ENCODE assay signal across 12 cellular contexts in the genomic region with DNA sequence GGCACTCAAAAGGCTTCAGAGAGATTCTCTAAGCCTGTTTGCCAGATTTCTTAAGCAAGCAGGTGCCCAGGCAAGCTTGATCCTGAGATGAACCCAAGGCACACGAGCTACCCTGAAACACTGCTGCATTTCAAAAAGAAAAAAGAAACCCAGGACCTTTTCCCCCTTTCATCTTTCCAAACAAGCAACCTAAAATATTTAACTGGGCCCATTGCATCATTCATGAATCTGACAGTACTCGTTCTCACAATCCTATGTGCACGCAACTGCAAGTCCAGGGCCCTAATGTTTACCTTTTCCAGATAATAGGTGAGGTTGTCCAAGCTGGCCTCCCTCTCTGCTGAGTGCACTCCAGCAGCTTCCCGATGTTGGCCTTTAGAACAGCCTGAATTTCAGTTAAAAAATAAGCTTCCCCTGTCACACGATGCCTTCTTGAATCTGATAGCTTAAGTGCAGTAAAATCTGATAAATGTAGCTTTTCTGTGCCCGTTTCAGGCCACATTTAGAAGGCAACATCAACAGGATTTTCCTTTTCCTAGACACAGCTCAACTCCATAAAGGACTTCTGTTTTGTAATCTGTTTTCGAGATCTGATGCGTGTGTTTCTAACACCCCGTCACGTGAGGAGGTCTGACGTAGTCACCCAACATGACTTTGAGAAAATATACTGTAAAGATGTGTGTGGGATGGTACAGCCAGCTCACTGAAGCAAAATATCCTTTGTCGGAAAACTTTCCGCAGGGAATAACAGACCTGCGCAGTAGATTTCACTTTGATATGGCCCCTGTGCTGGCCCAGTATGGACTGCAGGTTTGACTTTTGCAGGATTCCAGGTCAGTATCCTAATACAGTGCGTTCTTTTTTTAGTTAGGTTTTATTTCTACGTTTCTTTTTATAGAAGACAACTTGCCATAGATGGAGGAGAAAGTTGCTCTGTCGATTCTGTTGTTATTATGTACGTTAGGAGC. TPM values are rescaled to one million over a fixed set of nuclear protein-coding genes. Genes with fewer than 3 reads are reported as not detected.
DNase-seq lines count a peak whose midpoint lies in the region; ATAC-seq, FAIRE-seq and TF ChIP-seq lines count a peak whose summit lies in the region.
"Had no signal": no experiment of that assay in that cellular context is flagged by ENCODE, and none has a peak within 500 bp of the region (broad histone marks: within the 10 kb centered on the region; RNA-seq: fewer than 3 reads in every experiment).

No MANE protein-coding gene starts in this region.

- H3K4me2 ChIP-seq in A549 (no peak overlapping the region), trophoblast cell (ENCODE audit: low read length) (no peak overlapping the region)

- no peak overlapping the region for H3K18ac ChIP-seq in trophoblast cell (ENCODE audit: low read length)

- H2AK5ac ChIP-seq in trophoblast cell (ENCODE audit: low read length): no peak overlapping the region

- peaks cover 2% of the 10 kb centered on the region for H3K4me1 Mint-ChIP-seq in glutamatergic neuron (ENCODE audit: low read depth, unreplicated experiment)

- H4K8ac ChIP-seq in trophoblast cell (ENCODE audit: low read depth, low read length): no peak overlapping the region

- H3K14ac ChIP-seq in trophoblast cell (ENCODE audit: low read length): no peak overlapping the region

- no peak overlapping the region for H3K4me3 Mint-ChIP-seq in glutamatergic neuron (ENCODE audit: unreplicated experiment)
- H3K4me3 Mint-ChIP-seq: activated CD4-positive, alpha-beta T cell treated with anti-CD3 and anti-CD28 coated beads for 36 hours; activated naive CD8-positive, alpha-beta T cell treated with anti-CD3 and anti-CD28 coated beads, Interleukin-2, amount 10 ng/mL, durations not matched to agents 7 days and 5 days had no signal

- no peak overlapping the region for H4K91ac ChIP-seq in trophoblast cell (ENCODE audit: low read depth, low read length)

- in situ Hi-C loops in SK-MEL-5 (cut with HindIII; ENCODE audit: low pct_unique_long_range_greater_than_20kb, low sequenced_read_pairs): no loop called here

- no peaks in the 10 kb centered on the region for H3K36me3 Mint-ChIP-seq in glutamatergic neuron (ENCODE audit: unreplicated experiment)

- no peak overlapping the region for H3K23ac ChIP-seq in trophoblast cell (ENCODE audit: low read length)

- H3K27ac ChIP-seq in A549 (peak overlapping the region; percentile 4 to 68; a peak in 4 of 6 replicates), trophoblast cell (ENCODE audit: low read depth, low read length) (peak overlapping the region; percentile 7)

- no peak overlapping the region for H2BK5ac ChIP-seq in trophoblast cell (ENCODE audit: low read depth, low read length, poor library complexity)

- POLR2A ChIA-PET in A549 (lab: Yijun Ruan, JAX): no interaction called here

- no peak for TF ChIP-seq CTCF in A549 (IDR thresholded peaks at IDR 0.05)
- no peak for TF ChIP-seq CTCF in glutamatergic neuron (IDR thresholded peaks at IDR 0.05; ENCODE audit: partially characterized antibody, unreplicated experiment)

- no peak for FAIRE-seq in A549 (lab: Jason Lieb, UNC)

- no peak overlapping the region for H2AFZ ChIP-seq in trophoblast cell (ENCODE audit: insufficient read depth, low read length, poor library complexity)

- intact Hi-C loops in head of caudate nucleus (cut with DNase I): no loop called here

- H3K9me3 ChIP-seq in A549: no peaks in the 10 kb centered on the region
- no peaks in the 10 kb centered on the region for H3K9me3 ChIP-seq in trophoblast cell (ENCODE audit: insufficient read depth, low read depth, low read length)

- no peak overlapping the region for H3K27ac Mint-ChIP-seq in glutamatergic neuron (ENCODE audit: unreplicated experiment)
- H3K27ac Mint-ChIP-seq: activated CD4-positive, alpha-beta T cell treated with anti-CD3 and anti-CD28 coated beads for 36 hours; activated naive CD8-positive, alpha-beta T cell treated with anti-CD3 and anti-CD28 coated beads, Interleukin-2, amount 10 ng/mL, durations not matched to agents 7 days and 5 days had no signal

- peaks cover 2% of the 10 kb centered on the region for H3K9me3 Mint-ChIP-seq in glutamatergic neuron (ENCODE audit: unreplicated experiment)
- H3K9me3 Mint-ChIP-seq: activated naive CD8-positive, alpha-beta T cell treated with anti-CD3 and anti-CD28 coated beads, Interleukin-2, amount 10 ng/mL, durations not matched to agents 7 days and 5 days had no signal

- H3K4ac ChIP-seq in trophoblast cell (ENCODE audit: low read depth, low read length): no peak overlapping the region

- H3K36me3 ChIP-seq in trophoblast cell (ENCODE audit: control insufficient read depth in 1 of 2, insufficient read depth in 2 of 2, low read length in 2 of 2): peaks cover 10 to 11% of the 10 kb centered on the region in 2 experiments

- no peak for TF ChIP-seq RAD21 in A549 (conservative IDR thresholded peaks at IDR 0.05 in 1 of 2, IDR thresholded peaks at IDR 0.05 in 1 of 2)

- H3K4me1 ChIP-seq in A549: peaks cover 70% of the 10 kb centered on the region
- H3K4me1 ChIP-seq in trophoblast cell (ENCODE audit: control insufficient read depth in 1 of 2, insufficient read depth in 2 of 2, low read length in 2 of 2): peaks cover 5 to 8% of the 10 kb centered on the region in 2 experiments

- ATAC-seq in A549 (no peak), HG03196 (IDR thresholded peaks at IDR 0.05; ENCODE audit: unreplicated experiment) (no peak), HG03521 (IDR thresholded peaks at IDR 0.05; ENCODE audit: unreplicated experiment) (no peak), GM19035 (IDR thresholded peaks at IDR 0.05; ENCODE audit: unreplicated experiment) (no peak)
- ATAC-seq: activated CD4-positive, alpha-beta T cell treated with anti-CD3 and anti-CD28 coated beads for 36 hours had no signal

- peaks cover 4% of the 10 kb centered on the region for H3K79me1 ChIP-seq in trophoblast cell (ENCODE audit: low read length)

- H3K27me3 Mint-ChIP-seq in glutamatergic neuron (ENCODE audit: unreplicated experiment): no peaks in the 10 kb centered on the region
- H3K27me3 Mint-ChIP-seq: activated CD4-positive, alpha-beta T cell treated with anti-CD3 and anti-CD28 coated beads for 36 hours; activated naive CD8-positive, alpha-beta T cell treated with anti-CD3 and anti-CD28 coated beads, Interleukin-2, amount 10 ng/mL, durations not matched to agents 7 days and 5 days had no signal

- H3K27me3 ChIP-seq in trophoblast cell (ENCODE audit: insufficient read depth, low read length): no peaks in the 10 kb centered on the region

- DNase-seq in A549 (ENCODE audit: low read depth in 1 of 2, low spot score in 1 of 2): no peak
- DNase-seq in SK-MEL-5 (ENCODE audit: low read depth, low spot score): peak; percentile 95
- peak in 41 of 42 donors; percentile 21 to 87 (median 67) for DNase-seq in head of caudate nucleus
- peak in 1 of 2 donors; percentile 51 for DNase-seq in trophoblast cell
- no peak for DNase-seq in glutamatergic neuron
- DNase-seq: activated CD4-positive, alpha-beta T cell treated with anti-CD3 and anti-CD28 coated beads for 36 hours; activated naive CD8-positive, alpha-beta T cell treated with anti-CD3 and anti-CD28 coated beads, Interleukin-2, amount 10 ng/mL, durations not matched to agents 7 days and 5 days; AML-193; stimulated activated CD4-positive, alpha-beta T cell treated with anti-CD3 and anti-CD28 coated beads, Interleukin-2, amount 100 ng/mL, for 48 hours had no signal

- CTCF ChIA-PET in A549 (lab: Yijun Ruan, JAX): interaction anchor here (0.6 to 5.3 kb wide), 13 partner anchors 9 to 120 kb away, joined by 3 to 19 read pairs (median 4); no protein-coding TSS in a partner anchor

- no peak overlapping the region for H3K9ac ChIP-seq in trophoblast cell (ENCODE audit: low read length)

- WGBS in A549 (ENCODE audit: missing lambda C conversion rate): 87% methylated on average over 18 of the region's 18 CpGs
- WGBS in trophoblast cell (ENCODE audit: extremely low coverage, insufficient coverage, insufficient read length): no CpG with 5 or more reads among the region's 18 CpGs

- H3K4me3 ChIP-seq in A549 (no peak overlapping the region), trophoblast cell (ENCODE audit: low read depth, low read length) (no peak overlapping the region)

- no peak overlapping the region for H2BK120ac ChIP-seq in trophoblast cell (ENCODE audit: insufficient read depth, low read length, poor library complexity)

- no peak for TF ChIP-seq EP300 in A549 (IDR thresholded peaks at IDR 0.05)

- no peak overlapping the region for H4K12ac ChIP-seq in trophoblast cell (ENCODE audit: low read depth, low read length)

- H2BK12ac ChIP-seq in trophoblast cell (ENCODE audit: low read length): no peak overlapping the region

- no peaks in the 10 kb centered on the region for H3K79me2 ChIP-seq in trophoblast cell (ENCODE audit: control insufficient read depth, insufficient read depth, low read length, poor library complexity)

- TF ChIP-seq POLR2A in A549 (IDR thresholded peaks at IDR 0.05; ENCODE audit: low read length): no peak

TF ChIP-seq in A549, 52 proteins besides CTCF, POLR2A, EP300 and RAD21 (continues in another document):
- TF ChIP-seq RNF2 (IDR thresholded peaks at IDR 0.05; ENCODE audit: borderline replicate concordance, low read depth) (no peak), JUNB (IDR thresholded peaks at IDR 0.05) (no peak), ZC3H11A (IDR thresholded peaks at IDR 0.05) (no peak)
- TF ChIP-seq, protein P1, sequence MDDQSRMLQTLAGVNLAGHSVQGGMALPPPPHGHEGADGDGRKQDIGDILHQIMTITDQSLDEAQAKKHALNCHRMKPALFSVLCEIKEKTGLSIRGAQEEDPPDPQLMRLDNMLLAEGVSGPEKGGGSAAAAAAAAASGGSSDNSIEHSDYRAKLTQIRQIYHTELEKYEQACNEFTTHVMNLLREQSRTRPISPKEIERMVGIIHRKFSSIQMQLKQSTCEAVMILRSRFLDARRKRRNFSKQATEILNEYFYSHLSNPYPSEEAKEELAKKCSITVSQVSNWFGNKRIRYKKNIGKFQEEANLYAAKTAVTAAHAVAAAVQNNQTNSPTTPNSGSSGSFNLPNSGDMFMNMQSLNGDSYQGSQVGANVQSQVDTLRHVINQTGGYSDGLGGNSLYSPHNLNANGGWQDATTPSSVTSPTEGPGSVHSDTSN (IDR thresholded peaks at IDR 0.05): no peak
- TF ChIP-seq, protein P2, sequence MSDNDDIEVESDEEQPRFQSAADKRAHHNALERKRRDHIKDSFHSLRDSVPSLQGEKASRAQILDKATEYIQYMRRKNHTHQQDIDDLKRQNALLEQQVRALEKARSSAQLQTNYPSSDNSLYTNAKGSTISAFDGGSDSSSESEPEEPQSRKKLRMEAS (IDR thresholded peaks at IDR 0.05): no peak

RNA-seq across cellular contexts. Expression of a gene that starts 55.1 kb away (rescaled TPM):
- polyA plus RNA-seq in A549 (2011; rRNA removed): 9.2 and 12.0 TPM in 2 replicates
- polyA plus RNA-seq in A549 (2012; cell fraction: cytosol; rRNA removed): 2.0 and 2.1 TPM in 2 replicates
- polyA plus RNA-seq in A549 (2012; cell fraction: nucleus; rRNA removed): 2.7 and 3.1 TPM in 2 replicates
- polyA plus RNA-seq in A549 (2017; fragmentation: RNase III; extraction: RNeasy Plus Mini Kit Qiagen cat#74134 plus additional on column Dnase treatment): 5.0 to 6.8 TPM (median 6.7 TPM) in 3 replicates
- 4.9 and 7.9 TPM in 2 replicates for polyA minus RNA-seq in A549 (2011; rRNA and poly(A)+ RNA removed)
- total RNA-seq in SK-MEL-5 (2014; rRNA removed; shearing (Covaris generic)): 9.9 and 12.1 TPM in 2 replicates
- 4.2 and 7.1 TPM in 2 replicates for polyA plus RNA-seq in SK-MEL-5 (2015; cell fraction: cytosol; rRNA removed)
- polyA plus RNA-seq in SK-MEL-5 (2015; cell fraction: nucleus; rRNA removed): 25.0 and 27.6 TPM in 2 replicates
- 10.9 and 11.3 TPM in 2 replicates for polyA plus RNA-seq in trophoblast cell (2013)
- total RNA-seq in glutamatergic neuron (ENCODE audit: unreplicated experiment): 13.2 TPM

Comparison
In these comparisons a context has a peak if more than half of its experiments do, and no peak if none do; other contexts are left out.
1. DNase-seq: peak in SK-MEL-5 (single experiment) and head of caudate nucleus (41 of 42); none in A549 (0 of 2) and glutamatergic neuron (single experiment).